13 cellular contexts compared by ENCODE assay signal in the genomic region with DNA sequence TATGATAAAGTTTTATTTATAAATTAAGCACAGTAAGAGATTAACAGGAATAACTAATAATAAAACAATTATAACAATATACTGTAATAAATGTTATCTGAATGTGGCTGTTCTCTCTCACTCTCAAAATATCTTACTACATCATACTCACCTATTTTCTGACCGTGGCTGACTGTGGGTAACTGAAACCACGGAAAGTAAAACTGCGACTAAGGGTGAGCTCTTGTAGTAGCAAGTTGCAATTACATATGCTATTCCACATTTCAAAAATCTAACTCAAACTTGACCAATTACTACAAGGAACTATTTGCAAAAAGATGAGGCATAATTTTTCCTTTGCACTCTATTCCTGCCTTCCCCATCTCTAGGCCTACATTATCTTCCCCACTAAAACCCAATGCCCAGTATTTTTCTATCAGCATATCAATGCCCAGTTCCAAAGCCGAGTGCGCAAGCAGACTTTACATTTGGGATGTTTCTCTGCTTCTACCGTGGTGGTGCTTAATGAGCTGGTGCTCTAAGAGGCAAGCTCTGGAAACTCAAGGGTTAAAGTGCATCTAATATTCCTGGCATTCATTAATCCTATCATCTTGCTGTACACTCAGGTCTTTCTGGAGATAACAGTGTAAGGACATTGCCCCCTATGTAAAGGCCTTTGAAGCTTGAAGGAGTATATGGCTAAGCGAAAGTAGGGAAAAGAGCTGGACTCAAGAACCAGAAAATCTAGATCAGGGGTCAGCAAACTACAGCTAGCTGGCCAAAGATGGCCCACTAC. TPM values are rescaled to one million over a fixed set of nuclear protein-coding genes. Genes with fewer than 3 reads are reported as not detected.
DNase-seq lines count a peak whose midpoint lies in the region; ATAC-seq, FAIRE-seq and TF ChIP-seq lines count a peak whose summit lies in the region.
"Had no signal": no experiment of that assay in that cellular context is flagged by ENCODE, and none has a peak within 500 bp of the region (broad histone marks: within the 10 kb centered on the region; RNA-seq: fewer than 3 reads in every experiment).

No MANE protein-coding gene starts in this region.

- ATAC-seq in GM18868 (IDR thresholded peaks at IDR 0.05; ENCODE audit: unreplicated experiment) (peak; percentile 67), HG03521 (IDR thresholded peaks at IDR 0.05; ENCODE audit: unreplicated experiment) (peak; percentile 48), GM21717 (IDR thresholded peaks at IDR 0.05; ENCODE audit: unreplicated experiment) (no peak)

- H3K36me3 ChIP-seq in BLaER1 treated with 17β-estradiol and CSF1 and Interleukin-3, amounts not matched to agents 10 nM and 100 nM, result peaks cover 0 to 45% (median 13%) of the 10 kb centered on the region in 11 experiments; a peak in 12 of 22 replicates
- H3K36me3 ChIP-seq in left ventricle myocardium inferior, result no peaks in the 10 kb centered on the region

- TF ChIP-seq CTCF in left ventricle myocardium inferior (IDR thresholded peaks at IDR 0.05; ENCODE audit: borderline replicate concordance) (no peak), D721Med (IDR thresholded peaks at IDR 0.05; ENCODE audit: insufficient read depth, missing control alignments) (no peak)

- no peak for FAIRE-seq in D721Med (lab: Jason Lieb, UNC)

- no peak for DNase-seq in left ventricle myocardium inferior
- no peak for DNase-seq in GF-D8 (lab: John Stamatoyannopoulos, UW)
- no peak for DNase-seq in D721Med (ENCODE audit: insufficient read length, low spot score)
- DNase-seq in NCI-H748 treated with DMSO at 0.1 percent for 48 hours (lab: John Stamatoyannopoulos, UW), result no peak
- DNase-seq: COR-L47, kidney glomerular epithelial cell, NCI-H526 treated with DMSO at 0.1 percent for 48 hours had no signal

- peak overlapping the region in 9 of 11 experiments; percentile 4 to 65 (median 35); a peak in 13 of 22 replicates for H3K4me2 ChIP-seq in BLaER1 treated with 17β-estradiol and CSF1 and Interleukin-3, amounts not matched to agents 10 nM and 100 nM

- H3K27ac ChIP-seq in BLaER1 treated with 17β-estradiol and CSF1 and Interleukin-3, amounts not matched to agents 10 nM and 100 nM, result no peak overlapping the region
- H3K27ac ChIP-seq in left ventricle myocardium inferior (replicated peaks), result peak overlapping the region; percentile 96

- H3K4me3 ChIP-seq in BLaER1 treated with 17β-estradiol and CSF1 and Interleukin-3, amounts not matched to agents 10 nM and 100 nM, result no peak overlapping the region
- no peak overlapping the region for H3K4me3 ChIP-seq in left ventricle myocardium inferior

- 0 out of 22 replicates have a peak overlapping the region, but pooled peaks of 1 of the 11 experiments have one; percentile 7 for H3K9ac ChIP-seq in BLaER1 treated with 17β-estradiol and CSF1 and Interleukin-3, amounts not matched to agents 10 nM and 100 nM

- no peaks in the 10 kb centered on the region for H3K27me3 ChIP-seq in BLaER1 treated with 17β-estradiol and CSF1 and Interleukin-3, amounts not matched to agents 10 nM and 100 nM
- H3K27me3 ChIP-seq in left ventricle myocardium inferior (ENCODE audit: low read depth), result no peaks in the 10 kb centered on the region

- H3K9me3 ChIP-seq in BLaER1 treated with 17β-estradiol and CSF1 and Interleukin-3, amounts not matched to agents 10 nM and 100 nM (replicated peaks in 1 of 11), result peaks cover 0 to 4% (median 0%) of the 10 kb centered on the region in 11 experiments; a peak in 1 of 22 replicates
- H3K9me3 ChIP-seq in left ventricle myocardium inferior (replicated peaks), result no peaks in the 10 kb centered on the region

- peaks cover 0 to 99% (median 39%) of the 10 kb centered on the region in 11 experiments; a peak in 18 of 22 replicates for H4K20me1 ChIP-seq in BLaER1 treated with 17β-estradiol and CSF1 and Interleukin-3, amounts not matched to agents 10 nM and 100 nM

- peaks cover 41 to 80% (median 58%) of the 10 kb centered on the region in 10 experiments for H3K4me1 ChIP-seq in BLaER1 treated with 17β-estradiol and CSF1 and Interleukin-3, amounts not matched to agents 10 nM and 100 nM
- peaks cover 81% of the 10 kb centered on the region for H3K4me1 ChIP-seq in left ventricle myocardium inferior

- intact Hi-C loops in left ventricle myocardium inferior (cut with micrococcal nuclease), result no loop called here

RNA-seq across cellular contexts. Expression of a gene that starts 6.7 kb away (rescaled TPM):
- total RNA-seq in left ventricle myocardium inferior, result 93.6 TPM

RNA-seq across cellular contexts. Expression of a gene that starts 37.2 kb away (rescaled TPM):
- 3.9 TPM for total RNA-seq in left ventricle myocardium inferior

RNA-seq across cellular contexts. Expression of a gene that starts 57.3 kb away (rescaled TPM):
- not detected for total RNA-seq in left ventricle myocardium inferior
- total RNA-seq: posterior vena cava; T-helper 1 cell treated with Interleukin-12 subunit alpha and Interleukin-12 subunit beta and Interleukin-4 antibody, amounts not matched to agents 30 ng/mL and 1 ng/mL, for 36 hours had no signal
